Comparison of ENCODE assay signal across 1 cellular context in the genomic region with DNA sequence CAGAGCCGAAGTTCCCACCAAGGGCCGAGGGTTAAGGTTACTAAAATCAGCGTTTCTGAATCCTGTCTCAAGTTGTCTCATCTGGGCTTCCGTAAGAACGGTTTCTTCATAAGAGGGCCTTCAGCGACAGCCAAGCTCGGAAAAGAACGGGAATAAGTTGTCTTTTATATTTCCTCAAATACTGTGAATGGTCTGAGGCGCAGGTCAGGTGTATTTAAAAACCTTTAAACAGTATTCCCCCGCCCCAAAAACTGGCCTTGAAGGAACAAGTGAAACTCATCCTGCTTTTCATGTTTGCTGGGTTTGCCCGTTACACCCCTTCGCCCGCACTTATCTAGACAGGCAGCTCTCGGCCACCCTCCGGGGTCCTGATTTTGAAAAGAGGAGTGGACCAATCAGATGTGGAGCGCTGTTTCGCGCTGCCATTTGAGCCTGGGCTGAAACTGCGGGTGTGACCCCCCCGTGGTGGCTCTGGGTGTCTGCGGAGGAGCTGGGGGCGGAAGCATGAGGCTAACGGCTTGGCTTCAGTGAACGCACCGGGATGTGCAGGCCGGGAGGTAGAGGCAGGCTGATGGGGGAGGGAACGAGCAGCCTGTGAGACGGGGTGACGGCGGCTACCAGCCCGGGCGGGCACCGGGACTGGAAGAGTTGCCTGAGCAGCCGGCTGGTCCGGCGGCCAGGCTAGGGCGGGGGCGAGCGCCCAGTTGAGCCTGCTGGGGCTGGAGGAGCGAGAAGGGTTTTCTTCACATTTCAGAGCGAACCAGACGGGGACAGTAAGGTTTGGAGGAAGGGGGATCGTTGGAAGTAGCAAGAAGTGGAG.
A peak's percentile ranks its signal among the peaks of the same experiment; 100 is the strongest.
TF ChIP-seq lines count a peak whose summit lies in the region.

A gene with protein sequence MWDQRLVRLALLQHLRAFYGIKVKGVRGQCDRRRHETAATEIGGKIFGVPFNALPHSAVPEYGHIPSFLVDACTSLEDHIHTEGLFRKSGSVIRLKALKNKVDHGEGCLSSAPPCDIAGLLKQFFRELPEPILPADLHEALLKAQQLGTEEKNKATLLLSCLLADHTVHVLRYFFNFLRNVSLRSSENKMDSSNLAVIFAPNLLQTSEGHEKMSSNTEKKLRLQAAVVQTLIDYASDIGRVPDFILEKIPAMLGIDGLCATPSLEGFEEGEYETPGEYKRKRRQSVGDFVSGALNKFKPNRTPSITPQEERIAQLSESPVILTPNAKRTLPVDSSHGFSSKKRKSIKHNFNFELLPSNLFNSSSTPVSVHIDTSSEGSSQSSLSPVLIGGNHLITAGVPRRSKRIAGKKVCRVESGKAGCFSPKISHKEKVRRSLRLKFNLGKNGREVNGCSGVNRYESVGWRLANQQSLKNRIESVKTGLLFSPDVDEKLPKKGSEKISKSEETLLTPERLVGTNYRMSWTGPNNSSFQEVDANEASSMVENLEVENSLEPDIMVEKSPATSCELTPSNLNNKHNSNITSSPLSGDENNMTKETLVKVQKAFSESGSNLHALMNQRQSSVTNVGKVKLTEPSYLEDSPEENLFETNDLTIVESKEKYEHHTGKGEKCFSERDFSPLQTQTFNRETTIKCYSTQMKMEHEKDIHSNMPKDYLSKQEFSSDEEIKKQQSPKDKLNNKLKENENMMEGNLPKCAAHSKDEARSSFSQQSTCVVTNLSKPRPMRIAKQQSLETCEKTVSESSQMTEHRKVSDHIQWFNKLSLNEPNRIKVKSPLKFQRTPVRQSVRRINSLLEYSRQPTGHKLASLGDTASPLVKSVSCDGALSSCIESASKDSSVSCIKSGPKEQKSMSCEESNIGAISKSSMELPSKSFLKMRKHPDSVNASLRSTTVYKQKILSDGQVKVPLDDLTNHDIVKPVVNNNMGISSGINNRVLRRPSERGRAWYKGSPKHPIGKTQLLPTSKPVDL (plus strand): TSS at position 454 of the 820 bp plus-strand sequence. CDS start 708 bp downstream, outside the sequence.

TF ChIP-seq in HEK293, 187 proteins besides CTCF, POLR2A, EP300 and RAD21 (continued from another document):
- TF ChIP-seq, protein P1, sequence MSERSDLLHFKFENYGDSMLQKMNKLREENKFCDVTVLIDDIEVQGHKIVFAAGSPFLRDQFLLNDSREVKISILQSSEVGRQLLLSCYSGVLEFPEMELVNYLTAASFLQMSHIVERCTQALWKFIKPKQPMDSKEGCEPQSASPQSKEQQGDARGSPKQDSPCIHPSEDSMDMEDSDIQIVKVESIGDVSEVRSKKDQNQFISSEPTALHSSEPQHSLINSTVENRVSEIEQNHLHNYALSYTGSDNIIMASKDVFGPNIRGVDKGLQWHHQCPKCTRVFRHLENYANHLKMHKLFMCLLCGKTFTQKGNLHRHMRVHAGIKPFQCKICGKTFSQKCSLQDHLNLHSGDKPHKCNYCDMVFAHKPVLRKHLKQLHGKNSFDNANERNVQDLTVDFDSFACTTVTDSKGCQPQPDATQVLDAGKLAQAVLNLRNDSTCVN (tag by site-specific recombination; optimal IDR thresholded peaks at IDR 0.05): peak; percentile 10
